ENCODE assay signal across 1 cellular context in genomic region chr19:11191934-11192333, GRCh38.
TF ChIP-seq lines count a peak whose summit lies in the region.

No MANE protein-coding gene starts in this region.

TF ChIP-seq in GM12878, 131 proteins besides CTCF, POLR2A, EP300 and RAD21 (continued from another document):
- no peak for TF ChIP-seq ZNF592 (IDR thresholded peaks at IDR 0.05)
- TF ChIP-seq ZZZ3 (IDR thresholded peaks at IDR 0.05; ENCODE audit: control insufficient read depth, insufficient read length, low read depth): no peak
- no peak for TF ChIP-seq FOS (IDR thresholded peaks at IDR 0.05; ENCODE audit: borderline replicate concordance, extremely low read depth, insufficient read length)
- TF ChIP-seq JUNB (IDR thresholded peaks at IDR 0.05): no peak
- TF ChIP-seq BCL3 (IDR thresholded peaks at IDR 0.05; ENCODE audit: borderline replicate concordance, insufficient read depth, low read depth, low read length, poor library complexity, severe bottlenecking): no peak
- no peak for TF ChIP-seq YY1 (IDR thresholded peaks at IDR 0.05; ENCODE audit: low read depth, low read length)
- no peak for TF ChIP-seq ZNF274 (IDR thresholded peaks at IDR 0.05; ENCODE audit: insufficient read depth, insufficient read length)
- TF ChIP-seq ZBTB4 (CRISPR knock-in tag; IDR thresholded peaks at IDR 0.05): no peak
- TF ChIP-seq, protein P1, sequence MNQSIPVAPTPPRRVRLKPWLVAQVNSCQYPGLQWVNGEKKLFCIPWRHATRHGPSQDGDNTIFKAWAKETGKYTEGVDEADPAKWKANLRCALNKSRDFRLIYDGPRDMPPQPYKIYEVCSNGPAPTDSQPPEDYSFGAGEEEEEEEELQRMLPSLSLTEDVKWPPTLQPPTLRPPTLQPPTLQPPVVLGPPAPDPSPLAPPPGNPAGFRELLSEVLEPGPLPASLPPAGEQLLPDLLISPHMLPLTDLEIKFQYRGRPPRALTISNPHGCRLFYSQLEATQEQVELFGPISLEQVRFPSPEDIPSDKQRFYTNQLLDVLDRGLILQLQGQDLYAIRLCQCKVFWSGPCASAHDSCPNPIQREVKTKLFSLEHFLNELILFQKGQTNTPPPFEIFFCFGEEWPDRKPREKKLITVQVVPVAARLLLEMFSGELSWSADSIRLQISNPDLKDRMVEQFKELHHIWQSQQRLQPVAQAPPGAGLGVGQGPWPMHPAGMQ (IDR thresholded peaks at IDR 0.05; ENCODE audit: borderline replicate concordance): no peak
- TF ChIP-seq SMARCA5 (IDR thresholded peaks at IDR 0.05): no peak
- peak; percentile 50 for TF ChIP-seq PKNOX1 (IDR thresholded peaks at IDR 0.05)
